ENCODE assay signal across 8 cellular contexts in the genomic region with DNA sequence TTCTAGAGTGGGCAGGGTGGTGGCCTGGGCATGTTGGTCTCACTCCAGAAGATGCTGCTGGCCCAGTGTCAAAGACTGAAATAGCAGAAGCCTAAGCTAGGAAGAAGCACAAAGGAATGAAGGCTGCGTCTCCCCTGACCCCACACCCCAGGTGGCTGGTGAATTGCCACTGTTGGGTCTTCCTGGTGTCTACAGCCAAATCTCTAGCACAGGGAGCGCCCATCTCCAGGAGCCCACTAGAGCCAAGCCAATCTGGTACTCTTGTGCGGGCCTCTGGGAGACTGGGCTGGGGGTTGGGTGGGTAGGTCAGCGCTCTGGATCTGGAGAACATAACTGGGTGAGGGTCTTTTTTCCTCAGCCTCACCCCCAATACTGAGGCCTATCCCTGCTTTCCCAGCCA. TPM values are rescaled to one million over a fixed set of nuclear protein-coding genes. Genes with fewer than 3 reads are reported as not detected.
DNase-seq lines count a peak whose midpoint lies in the region; ATAC-seq and TF ChIP-seq lines count a peak whose summit lies in the region.

No MANE protein-coding gene starts in this region.

- H3K4me3 ChIP-seq in SJCRH30 (peak overlapping the region; percentile 90), fibroblast of mammary gland (ENCODE audit: control insufficient read depth, low read depth, low read length) (peak overlapping the region; percentile 76), rectal smooth muscle tissue (ENCODE audit: low read length) (peak overlapping the region; percentile 81)

- ATAC-seq in HG02885 (IDR thresholded peaks at IDR 0.05; ENCODE audit: poor library complexity, unreplicated experiment) (no peak), HG02981 (IDR thresholded peaks at IDR 0.05; ENCODE audit: unreplicated experiment) (no peak)

- no peak for TF ChIP-seq CTCF in fibroblast of mammary gland (conservative IDR thresholded peaks at IDR 0.05; ENCODE audit: control insufficient read depth, insufficient read depth, low read depth, low read length)

- H3K9me3 ChIP-seq in ES-I3 (ENCODE audit: control insufficient read depth, insufficient read depth, low read length) (no peaks in the 10 kb centered on the region), SJCRH30 (replicated peaks) (no peaks in the 10 kb centered on the region)

- intact Hi-C loops in head of caudate nucleus (cut with DNase I): loop anchor here (5.0 to 10.0 kb wide), 3 partner anchors 35 to 102 kb away; a partner anchor contains a TSS

- H3K36me3 ChIP-seq in ES-I3 (ENCODE audit: insufficient read depth, low read length): no peaks in the 10 kb centered on the region; the same call in none of the 2 replicates
- peaks cover 20% of the 10 kb centered on the region; the same call in 1 of the 2 replicates for H3K36me3 ChIP-seq in SJCRH30
- peaks cover 12% of the 10 kb centered on the region for H3K36me3 ChIP-seq in rectal smooth muscle tissue (ENCODE audit: control insufficient read depth, insufficient read depth, low read length)

- H3K9ac ChIP-seq in ES-I3 (ENCODE audit: low read depth, low read length) (peak overlapping the region; percentile 88), rectal smooth muscle tissue (ENCODE audit: low read length) (peak overlapping the region; percentile 45)

- no peak for DNase-seq in SJCRH30
- DNase-seq in fibroblast of mammary gland (ENCODE audit: low read depth): no peak
- no peak for DNase-seq in head of caudate nucleus
- no peak for DNase-seq in NCI-H128 (lab: John Stamatoyannopoulos, UW; ENCODE audit: unreplicated experiment)

- H3K4me1 ChIP-seq in ES-I3 (ENCODE audit: insufficient read depth, low read length) (peaks cover 13% of the 10 kb centered on the region; the same call in 1 of the 2 replicates), SJCRH30 (peaks cover 4% of the 10 kb centered on the region; the same call in 1 of the 2 replicates), rectal smooth muscle tissue (ENCODE audit: control insufficient read depth, insufficient read depth, low read length) (peaks cover 14% of the 10 kb centered on the region)

- H3K27ac ChIP-seq in SJCRH30 (no peak overlapping the region), rectal smooth muscle tissue (ENCODE audit: low read depth, low read length) (no peak overlapping the region)

- H3K27me3 ChIP-seq in SJCRH30 (no peaks in the 10 kb centered on the region), rectal smooth muscle tissue (ENCODE audit: control insufficient read depth, insufficient read depth, low read length) (no peaks in the 10 kb centered on the region)

RNA-seq across cellular contexts. Expression of a gene that starts 0.9 kb away (rescaled TPM):
- 21.2 and 26.4 TPM in 2 replicates for total RNA-seq in SJCRH30 (2014; rRNA removed; shearing (Covaris generic))

RNA-seq across cellular contexts. Expression of a gene that starts 4.6 kb away (rescaled TPM):
- total RNA-seq in SJCRH30 (2014; rRNA removed; shearing (Covaris generic)): 41.7 and 47.2 TPM in 2 replicates

RNA-seq across cellular contexts. Expression of a gene that starts 13.5 kb away (rescaled TPM):
- 11.7 and 12.7 TPM in 2 replicates for total RNA-seq in SJCRH30 (2014; rRNA removed; shearing (Covaris generic))

RNA-seq across cellular contexts. Expression of a gene that starts 18.4 kb away (rescaled TPM):
- 0.73 and 0.99 TPM in 2 replicates for total RNA-seq in SJCRH30 (2014; rRNA removed; shearing (Covaris generic))

RNA-seq across cellular contexts. Expression of a gene that starts 23.4 kb away (rescaled TPM):
- total RNA-seq in SJCRH30 (2014; rRNA removed; shearing (Covaris generic)): 14.0 and 14.4 TPM in 2 replicates
